ENCODE assay signal across 8 cellular contexts in the genomic region with DNA sequence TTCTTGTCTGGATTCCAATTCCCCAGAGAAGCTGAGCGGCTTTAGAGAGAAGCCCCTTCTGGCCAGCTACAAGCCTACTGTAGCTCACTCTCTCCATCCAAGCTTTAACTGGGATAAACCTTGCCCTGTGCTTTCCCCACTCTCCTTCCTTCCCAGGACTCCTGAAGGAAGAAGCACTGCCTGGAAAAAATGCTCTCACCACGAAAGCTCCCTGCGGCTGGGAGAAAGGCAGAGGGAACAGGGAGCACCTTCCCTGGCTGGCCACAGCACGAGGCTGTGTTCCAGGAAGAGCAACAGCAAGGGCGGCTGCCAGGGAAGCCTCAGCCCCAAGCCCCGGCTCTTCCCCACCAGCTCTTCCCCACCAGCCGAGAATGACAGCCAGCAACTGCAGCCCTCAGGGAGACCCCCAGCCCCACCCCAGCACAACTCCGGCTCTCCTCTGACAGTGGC. TPM values are rescaled to one million over a fixed set of nuclear protein-coding genes. Genes with fewer than 3 reads are reported as not detected.
DNase-seq lines count a peak whose midpoint lies in the region; ATAC-seq and TF ChIP-seq lines count a peak whose summit lies in the region.

No MANE protein-coding gene starts in this region.

- peaks cover 5% of the 10 kb centered on the region for H3K36me3 Mint-ChIP-seq in nephron progenitor cell (ENCODE audit: low read depth)

- peak; percentile 40 for DNase-seq in COLO668 (lab: John Stamatoyannopoulos, UW; ENCODE audit: unreplicated experiment)
- DNase-seq in Peyer's patch, result peak in 1 of 3 donors; percentile 62
- no peak for DNase-seq in epithelial cell of proximal tubule (ENCODE audit: low read depth)
- no peak for DNase-seq in nephron progenitor cell
- DNase-seq in iPS-NIHi11 (ENCODE audit: low spot score), result no peak

- peaks cover 85% of the 10 kb centered on the region for H3K4me1 Mint-ChIP-seq in nephron progenitor cell

- no peaks in the 10 kb centered on the region for H3K27me3 ChIP-seq in Peyer's patch

- H3K4me3 ChIP-seq in Peyer's patch, result peak overlapping the region in 3 of 4 donors; percentile 30 to 39 (median 36)
- H3K4me3 ChIP-seq in epithelial cell of proximal tubule (ENCODE audit: low read depth, low read length), result peak overlapping the region; percentile 26

- TF ChIP-seq POLR2A in Peyer's patch (IDR thresholded peaks at IDR 0.05), result no peak

- no peak overlapping the region for H3K4me3 Mint-ChIP-seq in nephron progenitor cell

- H3K9me3 Mint-ChIP-seq in nephron progenitor cell, result no peaks in the 10 kb centered on the region

- H3K27me3 Mint-ChIP-seq in nephron progenitor cell (ENCODE audit: low read depth, poor library complexity), result no peaks in the 10 kb centered on the region

- H3K27ac ChIP-seq in Peyer's patch, result peak overlapping the region; percentile 96 to 100 (median 98)

- H3K36me3 ChIP-seq in Peyer's patch, result no peaks in the 10 kb centered on the region

- no peaks in the 10 kb centered on the region for H3K9me3 ChIP-seq in Peyer's patch

- ATAC-seq in HG03565 (IDR thresholded peaks at IDR 0.05; ENCODE audit: unreplicated experiment) (no peak), GM21515 (IDR thresholded peaks at IDR 0.05; ENCODE audit: unreplicated experiment) (no peak), GM18520 (IDR thresholded peaks at IDR 0.05; ENCODE audit: unreplicated experiment) (no peak)

- H3K4me1 ChIP-seq in Peyer's patch, result peaks cover 51 to 87% (median 73%) of the 10 kb centered on the region in 4 donors

- TF ChIP-seq CTCF in Peyer's patch (IDR thresholded peaks at IDR 0.05) (no peak), epithelial cell of proximal tubule (conservative IDR thresholded peaks at IDR 0.05; ENCODE audit: low read depth, low read length) (no peak), nephron progenitor cell (IDR thresholded peaks at IDR 0.05) (no peak)

- peak overlapping the region; percentile 79 for H3K27ac Mint-ChIP-seq in nephron progenitor cell

RNA-seq across cellular contexts. Expression of a gene that starts 40.8 kb away (rescaled TPM):
- 10 to 100 TPM in 1 of 4 donors, 1 to 10 TPM in 3; 4.4 to 11.6 (median 7.0) TPM for total RNA-seq in Peyer's patch
- 22.9 and 23.6 TPM in 2 replicates for total RNA-seq in epithelial cell of proximal tubule
